Comparison of ENCODE assay signal across 19 cellular contexts in genomic region chr4:109465065-109465464, GRCh38. TPM values are rescaled to one million over a fixed set of nuclear protein-coding genes. Genes with fewer than 3 reads are reported as not detected.
DNase-seq lines count a peak whose midpoint lies in the region; ATAC-seq and TF ChIP-seq lines count a peak whose summit lies in the region.
"Had no signal": no experiment of that assay in that cellular context is flagged by ENCODE, and none has a peak within 500 bp of the region (broad histone marks: within the 10 kb centered on the region; RNA-seq: fewer than 3 reads in every experiment).

No MANE protein-coding gene starts in this region.

- H3K27ac Mint-ChIP-seq in IgD-negative memory B cell, result peak overlapping the region in 2 of 3 donors; percentile 39 to 46
- H3K27ac Mint-ChIP-seq: activated T-helper 17 cell treated with anti-CD3 and anti-CD28 coated beads, Interleukin-2, amount 50 U/mL, for 72 hours had no signal

- no peak overlapping the region for H3K4me3 Mint-ChIP-seq in IgD-negative memory B cell
- H3K4me3 Mint-ChIP-seq: activated CD8-positive, alpha-beta T cell treated with anti-CD3 and anti-CD28 coated beads for 36 hours; activated T-helper 17 cell treated with anti-CD3 and anti-CD28 coated beads, Interleukin-2, amount 50 U/mL, for 72 hours had no signal

- H3K4me1 ChIP-seq in cardiac muscle cell (ENCODE audit: low read depth) (peaks cover 7% of the 10 kb centered on the region), psoas muscle (peaks cover 20% of the 10 kb centered on the region)
- H3K4me1 ChIP-seq: BLaER1 had no signal

- intact Hi-C loops in psoas muscle (cut with DNase I), result no loop called here

- no peaks in the 10 kb centered on the region for H3K27me3 Mint-ChIP-seq in IgD-negative memory B cell
- H3K27me3 Mint-ChIP-seq: activated CD8-positive, alpha-beta T cell treated with anti-CD3 and anti-CD28 coated beads for 36 hours; activated T-helper 17 cell treated with anti-CD3 and anti-CD28 coated beads, Interleukin-2, amount 50 U/mL, for 72 hours had no signal

- H3K9me3 ChIP-seq in cardiac muscle cell (ENCODE audit: low read depth) (no peaks in the 10 kb centered on the region), psoas muscle (no peaks in the 10 kb centered on the region)
- H3K9me3 ChIP-seq: transverse colon had no signal

- H3K4me1 Mint-ChIP-seq in IgD-negative memory B cell, result peaks cover 20 to 27% (median 22%) of the 10 kb centered on the region in 3 donors

- TF ChIP-seq CTCF in cardiac fibroblast (IDR thresholded peaks at IDR 0.05; ENCODE audit: low read depth, low read length) (no peak), cardiac muscle cell (IDR thresholded peaks at IDR 0.05; ENCODE audit: low read depth, low read length) (no peak), psoas muscle (IDR thresholded peaks at IDR 0.05) (no peak)

- H3K4me3 ChIP-seq in cardiac fibroblast (replicated peaks in 1 of 2; ENCODE audit: low read depth in 2 of 2, low read length in 2 of 2) (no peak overlapping the region), cardiac muscle cell (no peak overlapping the region), psoas muscle (no peak overlapping the region)
- H3K4me3 ChIP-seq: BLaER1, hepatocyte, transverse colon had no signal

- H3K36me3 ChIP-seq in cardiac muscle cell (peaks cover 25% of the 10 kb centered on the region), psoas muscle (ENCODE audit: insufficient read depth in 1 of 2, low read depth in 1 of 2) (peaks cover 10 to 30% of the 10 kb centered on the region in 2 donors)

- peak; percentile 40 to 58 for DNase-seq in cardiac fibroblast (ENCODE audit: low read depth in 2 of 2)
- DNase-seq in cardiac muscle cell (ENCODE audit: low read depth in 1 of 2, low spot score in 1 of 2), result peak in 1 of 2 donors; percentile 43
- DNase-seq in psoas muscle, result no peak
- DNase-seq in NCI-H2171 (lab: John Stamatoyannopoulos, UW), result no peak
- DNase-seq in ecto neural progenitor cell (ENCODE audit: low spot score), result no peak
- DNase-seq: activated CD8-positive, alpha-beta T cell treated with anti-CD3 and anti-CD28 coated beads for 36 hours; DMS 273 treated with DMSO at 0.1 percent for 48 hours; kidney glomerular epithelial cell; NCI-H1105 treated with DMSO at 0.1 percent for 48 hours; NCI-H2171 treated with DMSO at 0.1 percent for 48 hours; transverse colon had no signal

- ATAC-seq in psoas muscle, result peak; percentile 61 to 84 (median 82)
- ATAC-seq in HG03521 (IDR thresholded peaks at IDR 0.05; ENCODE audit: unreplicated experiment), result no peak
- ATAC-seq in GM19463 (IDR thresholded peaks at IDR 0.05; ENCODE audit: unreplicated experiment), result no peak
- ATAC-seq: activated CD8-positive, alpha-beta T cell treated with anti-CD3 and anti-CD28 coated beads for 36 hours; activated T-helper 17 cell treated with anti-CD3 and anti-CD28 coated beads, Interleukin-2, amount 50 U/mL, for 72 hours had no signal

- 25 to 55% (median 28%) methylated on average over 2 of the region's 2 CpGs for WGBS in psoas muscle, 3 donors

- H3K27me3 ChIP-seq in cardiac muscle cell (no peaks in the 10 kb centered on the region), psoas muscle (ENCODE audit: insufficient read depth in 3 of 3, low read length in 2 of 3) (no peaks in the 10 kb centered on the region)
- H3K27me3 ChIP-seq: BLaER1, hepatocyte, transverse colon had no signal

- H3K27ac ChIP-seq in cardiac muscle cell (peak overlapping the region; percentile 57), psoas muscle (no peak overlapping the region)
- H3K27ac ChIP-seq: BLaER1, hepatocyte, RWPE1, transverse colon, VCaP had no signal

- no peaks in the 10 kb centered on the region for H3K9me3 Mint-ChIP-seq in IgD-negative memory B cell
- H3K9me3 Mint-ChIP-seq: activated CD8-positive, alpha-beta T cell treated with anti-CD3 and anti-CD28 coated beads for 36 hours; activated T-helper 17 cell treated with anti-CD3 and anti-CD28 coated beads, Interleukin-2, amount 50 U/mL, for 72 hours had no signal

- H3K36me3 Mint-ChIP-seq in IgD-negative memory B cell, result peaks cover 9% of the 10 kb centered on the region

RNA-seq across cellular contexts. Expression of gene SEC24B, which starts 31.4 kb away (rescaled TPM):
- polyA plus RNA-seq in IgD-negative memory B cell (16.4 TPM), cardiac muscle cell (25.4 and 32.7 TPM in 2 replicates), psoas muscle (10 to 100 TPM; 14.6 to 24.9 (median 16.2) TPM)
- total RNA-seq in cardiac muscle cell (26.0 and 31.4 TPM in 2 replicates), psoas muscle (10 to 100 TPM; 30.3 to 34.8 (median 32.7) TPM)

Comparison
In these comparisons a context has a peak if more than half of its experiments do, and no peak if none do; other contexts are left out.
1. DNase-seq: peak in cardiac fibroblast (2 of 2); none in psoas muscle (0 of 2), NCI-H2171 (single experiment) and ecto neural progenitor cell (single experiment).
2. ATAC-seq: peak in psoas muscle (4 of 4); none in HG03521 (single experiment) and GM19463 (single experiment).